12 cellular contexts compared by ENCODE assay signal in genomic region chr4:113147498-113148231, GRCh38.
DNase-seq lines count a peak whose midpoint lies in the region; ATAC-seq and TF ChIP-seq lines count a peak whose summit lies in the region.
"Had no signal": no experiment of that assay in that cellular context is flagged by ENCODE, and none has a peak within 500 bp of the region (broad histone marks: within the 10 kb centered on the region; RNA-seq: fewer than 3 reads in every experiment).

No MANE protein-coding gene starts in this region.

- H3K4me3 ChIP-seq in GM23248 (peak overlapping the region; percentile 80), right lobe of liver (peak overlapping the region; percentile 18 to 47 (median 46)), subcutaneous abdominal adipose tissue (ENCODE audit: low read depth in 1 of 5, low read length in 5 of 5) (peak overlapping the region; percentile 55 to 78 (median 66))

- peak overlapping the region; percentile 96 for H3K4me2 ChIP-seq in GM23248 (ENCODE audit: unreplicated experiment)

- intact Hi-C loops in right lobe of liver (cut with DNase I) = no loop called here

- H3K27me3 Mint-ChIP-seq in chondrocyte (ENCODE audit: low read depth) = no peaks in the 10 kb centered on the region
- H3K27me3 Mint-ChIP-seq in stimulated activated naive B cell treated with anti-CD40 and anti-IgM and Interleukin-4, amounts not matched to agents 10 μg/mL and 1 μg/mL and 100 μg/mL, for 72 hours = no peaks in the 10 kb centered on the region
- H3K27me3 Mint-ChIP-seq: activated B cell treated with CpG ODN at 0.5 μM for 24 hours; activated T-cell treated with anti-CD3 and anti-CD28 coated beads, Interleukin-2, amount 50 U/mL, for 24 hours had no signal

- no peaks in the 10 kb centered on the region for H3K27me3 ChIP-seq in GM23248 (replicated peaks; ENCODE audit: insufficient read depth)
- no peaks in the 10 kb centered on the region for H3K27me3 ChIP-seq in right lobe of liver
- H3K27me3 ChIP-seq in subcutaneous abdominal adipose tissue (ENCODE audit: control insufficient read depth in 5 of 5, insufficient read depth in 4 of 5, low read length in 5 of 5) = no peaks in the 10 kb centered on the region

- peak overlapping the region; percentile 62 for H3K27ac ChIP-seq in GM23248
- peak overlapping the region; percentile 95 to 98 (median 96) for H3K27ac ChIP-seq in right lobe of liver
- H3K27ac ChIP-seq in subcutaneous abdominal adipose tissue (ENCODE audit: low read depth, low read length) = peak overlapping the region; percentile 79

- ATAC-seq in right lobe of liver = peak; percentile 37 to 67 (median 58)
- no peak for ATAC-seq in stimulated activated naive B cell treated with anti-CD40 and anti-IgM and Interleukin-4, amounts not matched to agents 10 μg/mL and 1 μg/mL and 100 μg/mL, for 72 hours (replicated peaks)
- no peak for ATAC-seq in GM18873 (IDR thresholded peaks at IDR 0.05; ENCODE audit: low FRiP score, unreplicated experiment)
- no peak for ATAC-seq in HG03159 (IDR thresholded peaks at IDR 0.05; ENCODE audit: unreplicated experiment)

- peak overlapping the region; percentile 6 for H3K27ac Mint-ChIP-seq in chondrocyte (ENCODE audit: unreplicated experiment)
- no peak overlapping the region for H3K27ac Mint-ChIP-seq in stimulated activated naive B cell treated with anti-CD40 and anti-IgM and Interleukin-4, amounts not matched to agents 10 μg/mL and 1 μg/mL and 100 μg/mL, for 72 hours
- H3K27ac Mint-ChIP-seq: CD8-positive, alpha-beta memory T cell had no signal

- peaks cover 15% of the 10 kb centered on the region; the same call in 1 of the 2 replicates for H3K4me1 ChIP-seq in GM23248 (ENCODE audit: insufficient read depth)
- H3K4me1 ChIP-seq in right lobe of liver = peaks cover 0 to 12% (median 3%) of the 10 kb centered on the region in 4 donors
- H3K4me1 ChIP-seq in subcutaneous abdominal adipose tissue (ENCODE audit: control insufficient read depth in 5 of 5, insufficient read depth in 5 of 5, low read length in 5 of 5) = peaks cover 0 to 22% (median 18%) of the 10 kb centered on the region in 5 donors

- WGBS in GM23248 (ENCODE audit: low coverage in 1 of 2, low lambda C conversion rate in 2 of 2, missing lambda C conversion rate in 2 of 2), 2 experiments = 41 to 44% methylated on average over 2 of the region's 2 CpGs
- WGBS in right lobe of liver (ENCODE audit: insufficient coverage, low coverage, low lambda C conversion rate, missing lambda C conversion rate) = 26% methylated on average over 2 of the region's 2 CpGs

- H3K9ac ChIP-seq in GM23248 (peak overlapping the region; percentile 80), subcutaneous abdominal adipose tissue (ENCODE audit: low read length in 5 of 5) (peak overlapping the region in 3 of 5 donors; percentile 48 to 68 (median 63))

- TF ChIP-seq CTCF in chondrocyte (IDR thresholded peaks at IDR 0.05) = no peak
- TF ChIP-seq CTCF in right lobe of liver (IDR thresholded peaks at IDR 0.05) = no peak

- H4K20me1 ChIP-seq in GM23248 (ENCODE audit: insufficient read depth) = no peaks in the 10 kb centered on the region

- H3K9me2 ChIP-seq in GM23248 (ENCODE audit: insufficient read depth) = no peaks in the 10 kb centered on the region

- H3K36me3 ChIP-seq in GM23248 (ENCODE audit: low read depth) = no peaks in the 10 kb centered on the region
- no peaks in the 10 kb centered on the region for H3K36me3 ChIP-seq in right lobe of liver
- no peaks in the 10 kb centered on the region for H3K36me3 ChIP-seq in subcutaneous abdominal adipose tissue (ENCODE audit: control insufficient read depth in 5 of 5, insufficient read depth in 5 of 5, low read length in 5 of 5)

- no peaks in the 10 kb centered on the region; the same call in 1 of the 2 replicates for H3F3A ChIP-seq in GM23248 (ENCODE audit: insufficient read depth)

- DNase-seq in GM23248 (peak; percentile 14), chondrocyte (ENCODE audit: low spot score) (no peak), right lobe of liver (no peak), GM03348 (ENCODE audit: low spot score) (no peak)
- DNase-seq in stimulated activated naive B cell treated with anti-CD40 and anti-IgM and Interleukin-4, amounts not matched to agents 10 μg/mL and 1 μg/mL and 100 μg/mL, for 72 hours = no peak
- DNase-seq: activated B cell treated with CpG ODN at 0.5 μM for 24 hours; activated T-cell treated with anti-CD3 and anti-CD28 coated beads, Interleukin-2, amount 50 U/mL, for 24 hours; CD8-positive, alpha-beta memory T cell; NCI-H1092 treated with DMSO at 0.1 percent for 48 hours had no signal

- TF ChIP-seq POLR2A in right lobe of liver (IDR thresholded peaks at IDR 0.05) = no peak

- peaks cover 48% of the 10 kb centered on the region for H3K4me1 Mint-ChIP-seq in chondrocyte (ENCODE audit: low read depth)
- peaks cover 0 to 6% of the 10 kb centered on the region in 2 donors for H3K4me1 Mint-ChIP-seq in stimulated activated naive B cell treated with anti-CD40 and anti-IgM and Interleukin-4, amounts not matched to agents 10 μg/mL and 1 μg/mL and 100 μg/mL, for 72 hours
- H3K4me1 Mint-ChIP-seq: CD8-positive, alpha-beta memory T cell had no signal

- no peaks in the 10 kb centered on the region for H3K79me2 ChIP-seq in GM23248 (ENCODE audit: insufficient read depth)

- H2AFZ ChIP-seq in GM23248 = peak overlapping the region; percentile 99

- no peak overlapping the region for H3K4me3 Mint-ChIP-seq in chondrocyte (ENCODE audit: unreplicated experiment)
- no peak overlapping the region for H3K4me3 Mint-ChIP-seq in stimulated activated naive B cell treated with anti-CD40 and anti-IgM and Interleukin-4, amounts not matched to agents 10 μg/mL and 1 μg/mL and 100 μg/mL, for 72 hours

- H3K9me3 ChIP-seq in GM23248 (ENCODE audit: low read depth) (no peaks in the 10 kb centered on the region), right lobe of liver (no peaks in the 10 kb centered on the region), subcutaneous abdominal adipose tissue (ENCODE audit: control insufficient read depth in 5 of 5, low read length in 5 of 5) (no peaks in the 10 kb centered on the region)

- no peaks in the 10 kb centered on the region for H3K36me3 Mint-ChIP-seq in chondrocyte (ENCODE audit: low read depth)
- H3K36me3 Mint-ChIP-seq in stimulated activated naive B cell treated with anti-CD40 and anti-IgM and Interleukin-4, amounts not matched to agents 10 μg/mL and 1 μg/mL and 100 μg/mL, for 72 hours = no peaks in the 10 kb centered on the region
- H3K36me3 Mint-ChIP-seq: CD8-positive, alpha-beta memory T cell had no signal

- in situ Hi-C loops in GM23248 (cut with MboI) = no loop called here

- no peaks in the 10 kb centered on the region for H3K9me3 Mint-ChIP-seq in chondrocyte (ENCODE audit: low read depth)
- peaks cover 0 to 1% of the 10 kb centered on the region in 2 donors for H3K9me3 Mint-ChIP-seq in stimulated activated naive B cell treated with anti-CD40 and anti-IgM and Interleukin-4, amounts not matched to agents 10 μg/mL and 1 μg/mL and 100 μg/mL, for 72 hours
- H3K9me3 Mint-ChIP-seq: activated B cell treated with CpG ODN at 0.5 μM for 24 hours; activated T-cell treated with anti-CD3 and anti-CD28 coated beads, Interleukin-2, amount 50 U/mL, for 24 hours; CD8-positive, alpha-beta memory T cell had no signal

Comparison
In these comparisons a context has a peak if more than half of its experiments do, and no peak if none do; other contexts are left out.
1. ATAC-seq: peak in right lobe of liver (4 of 4); none in stimulated activated naive B cell treated with anti-CD40 and anti-IgM and Interleukin-4, amounts not matched to agents 10 μg/mL and 1 μg/mL and 100 μg/mL, for 72 hours (0 of 2), GM18873 (single experiment) and HG03159 (single experiment).
2. Peak in every context shown above with its lines, with median percentiles within 50 percentile points of each other: H3K27ac ChIP-seq and H3K4me3 ChIP-seq.